ENCODE assay signal across 1 cellular context in the genomic region with DNA sequence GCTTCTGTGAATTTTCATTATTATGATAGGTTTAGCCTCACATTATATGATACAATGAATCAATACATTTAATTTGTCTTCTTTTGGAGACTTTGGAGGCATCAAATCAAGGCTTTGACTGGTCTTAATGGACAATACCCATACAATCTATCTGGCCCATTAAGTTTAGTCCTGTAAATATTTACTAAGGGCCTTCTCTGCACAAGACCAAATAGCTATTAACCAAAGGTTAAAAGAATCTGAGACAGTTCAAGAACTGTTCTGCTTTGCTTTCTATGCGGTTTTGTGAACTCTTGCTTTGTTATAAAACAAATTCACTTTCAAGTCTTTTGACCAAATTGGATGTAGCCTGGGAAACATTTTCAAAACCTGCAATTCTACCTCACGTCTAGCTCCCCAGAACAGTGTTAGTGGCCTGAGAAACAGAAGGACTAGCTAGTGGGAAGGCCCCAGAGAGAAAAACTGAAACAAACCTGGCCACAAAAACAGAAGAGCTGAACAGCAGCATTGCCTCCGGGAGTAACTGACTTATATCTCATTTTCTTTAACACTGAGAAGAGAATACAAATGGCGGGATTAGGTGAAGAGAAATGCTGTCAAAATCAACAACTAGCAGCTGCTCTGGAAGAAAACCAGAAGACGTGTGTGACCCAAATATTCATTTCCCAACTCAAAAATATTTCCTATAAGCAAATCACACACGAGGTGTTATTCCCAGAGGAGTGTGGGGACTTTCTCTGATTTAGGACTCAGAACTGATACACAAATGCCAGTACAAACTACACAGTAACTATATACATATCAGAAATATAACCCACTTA.
TF ChIP-seq lines count a peak whose summit lies in the region.

No MANE protein-coding gene starts in this region.

TF ChIP-seq in GM23338, 12 proteins besides CTCF, POLR2A, EP300 and RAD21 (continued from another document):
- no peak for TF ChIP-seq ZNF462 (CRISPR knock-in tag; IDR thresholded peaks at IDR 0.05)
- TF ChIP-seq EZH2phosphoT487 (IDR thresholded peaks at IDR 0.05; ENCODE audit: unreplicated experiment), result no peak
